11 cellular contexts compared by ENCODE assay signal in the genomic region with DNA sequence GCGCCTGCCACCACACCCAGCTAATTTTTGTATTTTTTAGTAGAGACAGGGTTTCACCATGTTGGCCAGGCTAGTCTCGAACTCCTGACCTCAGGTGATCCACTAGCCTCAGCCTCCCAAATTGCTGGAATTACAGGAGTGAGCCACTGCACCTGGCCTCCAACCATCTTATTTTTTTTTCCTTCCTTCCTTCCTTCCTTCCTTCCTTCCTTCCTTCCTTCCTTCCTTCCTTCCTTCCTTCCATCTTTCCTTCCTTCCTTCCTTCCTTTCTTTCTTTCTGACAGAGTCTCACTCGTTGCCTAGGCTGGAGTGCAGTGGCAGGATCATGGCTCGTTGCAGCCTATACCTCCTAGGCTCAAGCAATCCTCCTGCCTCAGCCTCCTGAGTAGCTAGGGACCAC. TPM values are rescaled to one million over a fixed set of nuclear protein-coding genes. Genes with fewer than 3 reads are reported as not detected.
"Had no signal": no experiment of that assay in that cellular context is flagged by ENCODE, and none has a peak within 500 bp of the region (broad histone marks: within the 10 kb centered on the region; RNA-seq: fewer than 3 reads in every experiment).

No MANE protein-coding gene starts in this region.

RNA-seq across cellular contexts. Expression of a gene that starts 5.8 kb away (rescaled TPM):
- total RNA-seq: activated CD4-positive, alpha-beta memory T cell treated with anti-CD3 and anti-CD28 coated beads for 36 hours; activated CD4-positive, alpha-beta T cell treated with anti-CD3 and anti-CD28 coated beads for 36 hours; activated naive CD4-positive, alpha-beta T cell treated with anti-CD3 and anti-CD28 coated beads for 36 hours; activated T-cell treated with anti-CD3 and anti-CD28 coated beads, Interleukin-2, amount 50 U/mL, for 4 hours; activated T-helper 1 cell treated with anti-CD3 and anti-CD28 coated beads, Interleukin-12 subunit alpha, Interleukin-12 subunit beta, Interleukin-2, Interleukin-4 antibody, amounts not matched to agents 30 ng/mL and 10 ng/mL and 1 ng/mL, durations not matched to agents 14 hours and 24 hours and 36 hours; bronchial epithelial cell; LHCN-M2; NCI-H460; RPMI7951; SJCRH30; WTC11 had no signal

RNA-seq across cellular contexts. Expression of a gene that starts 10.6 kb away (rescaled TPM):
- total RNA-seq: bronchial epithelial cell, LHCN-M2, NCI-H460, RPMI7951, SJCRH30 had no signal

RNA-seq across cellular contexts. Expression of a gene that starts 29.6 kb away (rescaled TPM):
- total RNA-seq: activated CD4-positive, alpha-beta memory T cell treated with anti-CD3 and anti-CD28 coated beads for 36 hours; activated T-helper 1 cell treated with anti-CD3 and anti-CD28 coated beads, Interleukin-12 subunit alpha, Interleukin-12 subunit beta, Interleukin-2, Interleukin-4 antibody, amounts not matched to agents 30 ng/mL and 10 ng/mL and 1 ng/mL, durations not matched to agents 14 hours and 24 hours and 36 hours; bronchial epithelial cell; LHCN-M2; NCI-H460; RPMI7951; SJCRH30 had no signal
